ENCODE assay signal across 2 cellular contexts in genomic region chr6:53639520-53639919, GRCh38.
A peak's percentile ranks its signal among the peaks of the same experiment; 100 is the strongest.
TF ChIP-seq lines count a peak whose summit lies in the region.

No MANE protein-coding gene starts in this region.

TF ChIP-seq in A549, 52 proteins besides CTCF, POLR2A, EP300 and RAD21 (continued from another document):
- TF ChIP-seq PBX3 (IDR thresholded peaks at IDR 0.05) (no peak), POLR2AphosphoS2 (conservative IDR thresholded peaks at IDR 0.05; ENCODE audit: low read length) (no peak), USF2 (IDR thresholded peaks at IDR 0.05) (no peak), ESRRA (IDR thresholded peaks at IDR 0.05; ENCODE audit: borderline replicate concordance, low read length) (no peak), PHF8 (IDR thresholded peaks at IDR 0.05; ENCODE audit: borderline replicate concordance, low read depth) (no peak), EHMT2 (IDR thresholded peaks at IDR 0.05; ENCODE audit: low read depth) (no peak), MAZ (IDR thresholded peaks at IDR 0.05; ENCODE audit: borderline replicate concordance, low read depth, low read length) (no peak)
TF ChIP-seq in A549: peak in this region for 0.

TF ChIP-seq in IMR-90, 13 proteins besides CTCF, POLR2A, EP300 and RAD21:
- TF ChIP-seq USF2 (IDR thresholded peaks at IDR 0.05; ENCODE audit: low read depth, low read length) (no peak), CEBPB (IDR thresholded peaks at IDR 0.05; ENCODE audit: low read depth, low read length) (peak; percentile 45), BHLHE40 (IDR thresholded peaks at IDR 0.05; ENCODE audit: low read depth, low read length) (no peak), ELK1 (IDR thresholded peaks at IDR 0.05; ENCODE audit: borderline replicate concordance, low read depth, low read length) (no peak)
TF ChIP-seq in IMR-90: peak in this region for 1.
